ENCODE assay signal across 31 cellular contexts in the genomic region with DNA sequence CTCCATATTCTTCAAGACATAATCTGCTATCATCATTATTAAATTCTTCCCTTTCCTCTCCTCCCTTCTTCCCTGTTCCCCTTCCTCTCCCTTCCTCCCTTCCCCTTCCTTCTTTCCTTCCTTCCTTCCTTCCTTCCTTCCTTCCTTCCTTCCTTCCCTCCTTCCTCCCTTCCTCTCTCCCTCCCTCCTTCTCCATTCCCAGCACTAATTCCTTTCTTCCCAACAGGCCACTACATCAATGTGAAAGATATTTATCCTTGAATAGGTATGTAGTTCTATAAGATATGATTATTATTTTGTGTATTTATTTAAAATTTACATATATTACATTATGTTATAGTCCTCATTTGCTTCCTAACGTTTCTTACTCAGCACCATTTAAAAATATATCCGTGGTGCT. TPM values are rescaled to one million over a fixed set of nuclear protein-coding genes. Genes with fewer than 3 reads are reported as not detected.
DNase-seq lines count a peak whose midpoint lies in the region; ATAC-seq, FAIRE-seq and TF ChIP-seq lines count a peak whose summit lies in the region.
"Had no signal": no experiment of that assay in that cellular context is flagged by ENCODE, and none has a peak within 500 bp of the region (broad histone marks: within the 10 kb centered on the region; RNA-seq: fewer than 3 reads in every experiment).

No MANE protein-coding gene starts in this region.

- no peaks in the 10 kb centered on the region for H3K4me1 ChIP-seq in HEK293 (ENCODE audit: control insufficient read depth, insufficient read depth, low read length)
- peaks cover 41% of the 10 kb centered on the region for H3K4me1 ChIP-seq in OCI-LY3 (ENCODE audit: low read length)
- peaks cover 23% of the 10 kb centered on the region for H3K4me1 ChIP-seq in endothelial cell of umbilical vein (ENCODE audit: control insufficient read depth, extremely low read depth, insufficient read depth, low read length)

- H3K27ac ChIP-seq in HEK293 (ENCODE audit: extremely low read depth, low read depth, low read length) = no peak overlapping the region
- H3K27ac ChIP-seq in OCI-LY3 (ENCODE audit: low read length) = no peak overlapping the region
- H3K27ac ChIP-seq in endothelial cell of umbilical vein (ENCODE audit: insufficient read depth, low read depth, low read length) = no peak overlapping the region
- H3K27ac ChIP-seq: BLaER1 had no signal

- DNase-seq in endothelial cell of umbilical vein (ENCODE audit: low read depth, low spot score) (no peak), SW 1271 (lab: John Stamatoyannopoulos, UW) (no peak)
- DNase-seq: 8988T; BE2C; C1 segment of cervical spinal cord; CD4-positive, alpha-beta memory T cell; CD4-positive, CD25-positive, alpha-beta regulatory T cell; CD8-positive, alpha-beta memory T cell; COR-L47; DMS 273 treated with DMSO at 0.1 percent for 48 hours; DMS153; DMS53; DMS79; DND-41; EL; GDM1 had no signal

- BruUV-seq in endothelial cell of umbilical vein (replicated peaks; lab: Mats Ljungman, UMichigan) = no TSS peak

- no peak for TF ChIP-seq CTCF in HEK293 (tag by site-specific recombination; IDR thresholded peaks at IDR 0.05)
- TF ChIP-seq CTCF in OCI-LY3 (IDR thresholded peaks at IDR 0.05; ENCODE audit: low read depth, low read length) = no peak
- no peak for TF ChIP-seq CTCF in endothelial cell of umbilical vein (IDR thresholded peaks at IDR 0.05; ENCODE audit: extremely low read depth in 1 of 2, insufficient read depth in 1 of 2, low read depth in 1 of 2, low read length in 2 of 2)

- H4K20me1 ChIP-seq in OCI-LY3 (ENCODE audit: insufficient read depth, low read length) (peaks cover 54% of the 10 kb centered on the region), endothelial cell of umbilical vein (replicated peaks; ENCODE audit: control insufficient read depth, extremely low read depth, insufficient read depth, low read length) (no peaks in the 10 kb centered on the region)

- H3K4me3 ChIP-seq in HEK293 (ENCODE audit: low read depth, low read length) (no peak overlapping the region), OCI-LY3 (ENCODE audit: low read length) (no peak overlapping the region), endothelial cell of umbilical vein (replicated peaks in 1 of 3; ENCODE audit: insufficient read depth in 1 of 3, low read depth in 1 of 3, low read length in 3 of 3) (no peak overlapping the region)
- H3K4me3 ChIP-seq: BLaER1, GM12878 had no signal

- no peak for TF ChIP-seq POLR2A in endothelial cell of umbilical vein (IDR thresholded peaks at IDR 0.05; ENCODE audit: low read depth, low read length)

- H3K27me3 ChIP-seq in OCI-LY3 (ENCODE audit: low read depth, low read length) (peaks cover 90% of the 10 kb centered on the region), endothelial cell of umbilical vein (ENCODE audit: control insufficient read depth in 2 of 2, insufficient read depth in 2 of 2, low read length in 2 of 2) (peaks cover 2 to 3% of the 10 kb centered on the region in 2 experiments)
- H3K27me3 ChIP-seq: BE2C had no signal

- H3K9me1 ChIP-seq in endothelial cell of umbilical vein (replicated peaks; ENCODE audit: control insufficient read depth, extremely low read depth, insufficient read depth, low read length) = no peaks in the 10 kb centered on the region

- H3K4me2 ChIP-seq in OCI-LY3 (ENCODE audit: low read length) (0 out of 2 replicates have a peak overlapping the region, but pooled peaks have one; percentile 80), endothelial cell of umbilical vein (ENCODE audit: insufficient read depth, low read length) (peak overlapping the region; percentile 57)

- no peak for FAIRE-seq in endothelial cell of umbilical vein (lab: Jason Lieb, UNC)
- FAIRE-seq: A204.1, GM12878, GM12892, GM18507, GM19239 had no signal

- no peak overlapping the region for H3K9ac ChIP-seq in OCI-LY3 (ENCODE audit: low read length)
- H3K9ac ChIP-seq in endothelial cell of umbilical vein (replicated peaks; ENCODE audit: extremely low read depth, insufficient read depth, low read length) = no peak overlapping the region
- H3K9ac ChIP-seq: BLaER1 had no signal

- CTCF ChIA-PET in HEK293 (lab: Yijun Ruan, JAX) (no interaction called here), endothelial cell of umbilical vein (lab: Charles Lee) (interaction anchor here (1.8 kb wide), 1 partner anchor 61 kb away, joined by 7 read pairs; no protein-coding TSS in a partner anchor)

- POLR2A ChIA-PET in HEK293 (lab: Yijun Ruan, JAX) (no interaction called here), endothelial cell of umbilical vein (lab: Charles Lee) (no interaction called here)

- no peak overlapping the region for H2AFZ ChIP-seq in OCI-LY3 (ENCODE audit: low read depth, low read length)
- H2AFZ ChIP-seq in endothelial cell of umbilical vein (ENCODE audit: low read depth, low read length) = no peak overlapping the region

- H3K36me3 ChIP-seq in HEK293 (ENCODE audit: control insufficient read depth in 2 of 2, insufficient read depth in 1 of 2, low read length in 2 of 2) = no peaks in the 10 kb centered on the region
- no peaks in the 10 kb centered on the region for H3K36me3 ChIP-seq in OCI-LY3 (replicated peaks; ENCODE audit: low read depth, low read length)
- no peaks in the 10 kb centered on the region for H3K36me3 ChIP-seq in endothelial cell of umbilical vein (ENCODE audit: control insufficient read depth in 2 of 2, extremely low read depth in 1 of 2, insufficient read depth in 2 of 2, low read length in 2 of 2)
- H3K36me3 ChIP-seq: BE2C, BLaER1 had no signal

- ATAC-seq in GM18511 (IDR thresholded peaks at IDR 0.05; ENCODE audit: unreplicated experiment) (no peak), HG03135 (IDR thresholded peaks at IDR 0.05; ENCODE audit: unreplicated experiment) (no peak)
- ATAC-seq: GM12878 had no signal

- dilution Hi-C loops in endothelial cell of umbilical vein (cut with MboI; ENCODE audit: extremely low pct_ligation_motif_present, low sequenced_read_pairs) = no loop called here

- intact Hi-C loops in endothelial cell of umbilical vein (cut with micrococcal nuclease) = no loop called here

- H3K9me3 ChIP-seq in HEK293 (ENCODE audit: control insufficient read depth, insufficient read depth, low read depth, low read length) = no peaks in the 10 kb centered on the region
- no peaks in the 10 kb centered on the region for H3K9me3 ChIP-seq in OCI-LY3 (ENCODE audit: insufficient read depth, low read length)
- no peaks in the 10 kb centered on the region for H3K9me3 ChIP-seq in endothelial cell of umbilical vein (replicated peaks; ENCODE audit: control insufficient read depth, insufficient read depth, low read length)
- H3K9me3 ChIP-seq: BE2C, BLaER1 had no signal

- H3K79me2 ChIP-seq in OCI-LY3 (ENCODE audit: low read length) (no peaks in the 10 kb centered on the region), endothelial cell of umbilical vein (ENCODE audit: control insufficient read depth, insufficient read depth, low read length) (no peaks in the 10 kb centered on the region)

TF ChIP-seq in HEK293, 187 proteins besides CTCF, POLR2A, EP300 and RAD21:
- TF ChIP-seq ZNF211 (tag by site-specific recombination; IDR thresholded peaks at IDR 0.05; ENCODE audit: low read depth) (no peak), ZNF366 (tag by site-specific recombination; conservative IDR thresholded peaks at IDR 0.05) (peak; percentile 55; the same call in 1 of the 2 replicates)

TF ChIP-seq in endothelial cell of umbilical vein, 7 proteins besides CTCF, POLR2A, EP300 and RAD21:
- TF ChIP-seq, protein P1, sequence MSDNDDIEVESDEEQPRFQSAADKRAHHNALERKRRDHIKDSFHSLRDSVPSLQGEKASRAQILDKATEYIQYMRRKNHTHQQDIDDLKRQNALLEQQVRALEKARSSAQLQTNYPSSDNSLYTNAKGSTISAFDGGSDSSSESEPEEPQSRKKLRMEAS (IDR thresholded peaks at IDR 0.05; ENCODE audit: insufficient read depth, insufficient read length) = no peak
- TF ChIP-seq FOS (IDR thresholded peaks at IDR 0.05; ENCODE audit: borderline replicate concordance, insufficient read depth, low read length) = no peak
- no peak for TF ChIP-seq POLR2AphosphoS5 (IDR thresholded peaks at IDR 0.05; ENCODE audit: insufficient read depth, low read depth, low read length)
- no peak for TF ChIP-seq EZH2 (IDR thresholded peaks at IDR 0.05; ENCODE audit: borderline replicate concordance, low read depth, low read length, severe bottlenecking)
- no peak for TF ChIP-seq MYC (IDR thresholded peaks at IDR 0.05; ENCODE audit: low read depth, low read length)
- no peak for TF ChIP-seq GATA2 (IDR thresholded peaks at IDR 0.05; ENCODE audit: insufficient read depth, insufficient read length, low read depth, low read length)
TF ChIP-seq in endothelial cell of umbilical vein: peak in this region for 0.

RNA-seq across cellular contexts. Expression of a gene that starts 18.4 kb away (rescaled TPM):
- total RNA-seq in endothelial cell of umbilical vein = not detected in 2 replicates
- not detected in 2 replicates for polyA plus RNA-seq in endothelial cell of umbilical vein
- polyA plus RNA-seq in endothelial cell of umbilical vein (2011; cell fraction: cytosol; rRNA removed) = not detected in 2 replicates
- not detected in 2 replicates for polyA plus RNA-seq in endothelial cell of umbilical vein (2011; cell fraction: nucleus; rRNA removed)
- polyA plus RNA-seq in endothelial cell of umbilical vein (2012) = not detected in 2 replicates
- not detected in 2 replicates for polyA minus RNA-seq in endothelial cell of umbilical vein
- polyA minus RNA-seq in endothelial cell of umbilical vein (2011; cell fraction: cytosol; rRNA and poly(A)+ RNA removed) = not detected
- not detected in 2 replicates for polyA minus RNA-seq in endothelial cell of umbilical vein (2011; cell fraction: nucleus; rRNA and poly(A)+ RNA removed)
- total RNA-seq: A673; CD4-positive, alpha-beta memory T cell; CD4-positive, CD25-positive, alpha-beta regulatory T cell; CD8-positive, alpha-beta memory T cell; Daoy; G401; GM12878 had no signal
- polyA plus RNA-seq: AG04450; CD14-positive monocyte; CD4-positive, alpha-beta memory T cell; CD4-positive, CD25-positive, alpha-beta regulatory T cell; CD8-positive, alpha-beta memory T cell; GM12878 had no signal

RNA-seq across cellular contexts. Expression of a gene that starts 34.2 kb away (rescaled TPM):
- total RNA-seq in endothelial cell of umbilical vein = 5.0 and 5.6 TPM in 2 replicates
- polyA plus RNA-seq in endothelial cell of umbilical vein = 9.1 and 11.7 TPM in 2 replicates
- 6.2 and 7.0 TPM in 2 replicates for polyA plus RNA-seq in endothelial cell of umbilical vein (2011; cell fraction: cytosol; rRNA removed)
- polyA plus RNA-seq in endothelial cell of umbilical vein (2011; cell fraction: nucleus; rRNA removed) = 4.0 and 5.6 TPM in 2 replicates
- polyA plus RNA-seq in endothelial cell of umbilical vein (2012) = 7.2 and 10.1 TPM in 2 replicates
- 3.8 and 6.6 TPM in 2 replicates for polyA minus RNA-seq in endothelial cell of umbilical vein
- polyA minus RNA-seq in endothelial cell of umbilical vein (2011; cell fraction: cytosol; rRNA and poly(A)+ RNA removed) = not detected
- polyA minus RNA-seq in endothelial cell of umbilical vein (2011; cell fraction: nucleus; rRNA and poly(A)+ RNA removed) = 5.3 and 6.4 TPM in 2 replicates
- total RNA-seq: CD4-positive, CD25-positive, alpha-beta regulatory T cell; CD8-positive, alpha-beta memory T cell; G401; GM12878 had no signal
- polyA plus RNA-seq: CD14-positive monocyte; CD4-positive, CD25-positive, alpha-beta regulatory T cell; GM12878 had no signal
